In genomic region chr20:24998121-24998520, GRCh38 we compare ENCODE assay signal across 15 cellular contexts. TPM values are rescaled to one million over a fixed set of nuclear protein-coding genes. Genes with fewer than 3 reads are reported as not detected.
DNase-seq lines count a peak whose midpoint lies in the region; ATAC-seq and TF ChIP-seq lines count a peak whose summit lies in the region.
"Had no signal": no experiment of that assay in that cellular context is flagged by ENCODE, and none has a peak within 500 bp of the region (broad histone marks: within the 10 kb centered on the region; RNA-seq: fewer than 3 reads in every experiment).

No MANE protein-coding gene starts in this region.

- H3K4me1 ChIP-seq in stomach (peaks cover 33 to 63% (median 46%) of the 10 kb centered on the region in 4 donors), tibial nerve (peaks cover 0 to 46% (median 12%) of the 10 kb centered on the region in 4 donors)

- 53 to 76% (median 71%) methylated on average over 3 of the region's 3 CpGs for WGBS in stomach, 5 donors
- 79 to 88% methylated on average over 3 of the region's 3 CpGs for WGBS in tibial nerve, 2 donors

- DNase-seq in activated CD8-positive, alpha-beta memory T cell treated with anti-CD3 and anti-CD28 coated beads for 24 hours: peak; percentile 35
- no peak for DNase-seq in activated CD8-positive, alpha-beta memory T cell treated with anti-CD3 and anti-CD28 coated beads, Interleukin-2, amount 50 U/mL, for 4 hours
- peak; percentile 29 for DNase-seq in activated CD8-positive, alpha-beta memory T cell treated with anti-CD3 and anti-CD28 coated beads, Interleukin-2, amount 50 U/mL, for 48 hours
- DNase-seq in left lobe of liver (ENCODE audit: low spot score): peak; percentile 37
- no peak for DNase-seq in stomach
- DNase-seq in tibial nerve (ENCODE audit: low spot score in 2 of 2): no peak
- no peak for DNase-seq in globus pallidus (ENCODE audit: low spot score)
- DNase-seq in NCI-H1436 treated with DMSO at 0.1 percent for 48 hours (lab: John Stamatoyannopoulos, UW): no peak
- DNase-seq: DMS53, HCEC 1CT, NCI-H1417 treated with DMSO at 0.1 percent for 48 hours, NCI-H2029 treated with DMSO at 0.1 percent for 48 hours, NCI-H510A treated with DMSO at 0.1 percent for 48 hours had no signal

- H3K9me3 ChIP-seq in stomach (no peaks in the 10 kb centered on the region), tibial nerve (no peaks in the 10 kb centered on the region)

- H3K36me3 ChIP-seq in stomach: peaks cover 0 to 7% (median under 1%) of the 10 kb centered on the region in 4 donors
- H3K36me3 ChIP-seq in tibial nerve: peaks cover 0 to 7% (median 0%) of the 10 kb centered on the region in 3 donors

- TF ChIP-seq POLR2A in stomach (IDR thresholded peaks at IDR 0.05) (no peak), tibial nerve (IDR thresholded peaks at IDR 0.05) (no peak)

- no peak for ATAC-seq in left lobe of liver

- H3K27me3 ChIP-seq in stomach (no peaks in the 10 kb centered on the region), tibial nerve (no peaks in the 10 kb centered on the region)
- H3K27me3 ChIP-seq: BLaER1 treated with 17β-estradiol and CSF1 and Interleukin-3, amounts not matched to agents 10 nM and 100 nM had no signal

- no peak for TF ChIP-seq CTCF in stomach (IDR thresholded peaks at IDR 0.05)
- no peak for TF ChIP-seq CTCF in tibial nerve (IDR thresholded peaks at IDR 0.05)

- intact Hi-C loops in stomach (cut with DNase I; ENCODE audit: low total_unique reads): loop anchor here (10.0 kb wide), 1 partner anchor 197 kb away; the partner anchor contains the start of gene ENTPD6

- no peak overlapping the region for H3K4me3 ChIP-seq in stomach
- no peak overlapping the region for H3K4me3 ChIP-seq in tibial nerve
- H3K4me3 ChIP-seq: BLaER1 treated with 17β-estradiol and CSF1 and Interleukin-3, amounts not matched to agents 10 nM and 100 nM had no signal

- no peak for TF ChIP-seq EP300 in stomach (IDR thresholded peaks at IDR 0.05)
- no peak for TF ChIP-seq EP300 in tibial nerve (IDR thresholded peaks at IDR 0.05)

- peak overlapping the region; percentile 22 to 77 (median 65) for H3K27ac ChIP-seq in stomach
- H3K27ac ChIP-seq in tibial nerve: peak overlapping the region in 2 of 4 donors; percentile 21 to 35
- H3K27ac ChIP-seq: BLaER1 treated with 17β-estradiol and CSF1 and Interleukin-3, amounts not matched to agents 10 nM and 100 nM had no signal

RNA-seq across cellular contexts. Expression of gene APMAP, which starts 5.6 kb away (rescaled TPM):
- 180 TPM for total RNA-seq in left lobe of liver
- 10 to 100 TPM; 12.3 to 55.6 (median 39.3) TPM for total RNA-seq in stomach
- 10 to 100 TPM; 14.4 to 29.5 (median 24.8) TPM for polyA plus RNA-seq in stomach
- 10 to 100 TPM; 45.3 to 83.1 (median 54.1) TPM for total RNA-seq in tibial nerve

RNA-seq across cellular contexts. Expression of gene CST7, which starts 49.1 kb away (rescaled TPM):
- total RNA-seq in left lobe of liver (0.38 TPM), stomach (1 to 10 TPM in 3 of 5 donors, under 1 TPM in 1, not detected in 1; 0.87 to 4.5 (median 2.0) TPM), tibial nerve (1 to 10 TPM in 1 of 4 donors, under 1 TPM in 1, not detected in 2; 0.84 to 6.1 TPM)
- polyA plus RNA-seq in stomach: 1 to 10 TPM; 2.5 to 8.3 (median 4.9) TPM
- total RNA-seq: A172 had no signal

RNA-seq across cellular contexts. Expression of gene ACSS1, which starts 59.8 kb away (rescaled TPM):
- total RNA-seq in left lobe of liver: 9.9 TPM
- total RNA-seq in stomach: 100 to 1,000 TPM in 1 of 5 donors, 10 to 100 TPM in 3, 1 to 10 TPM in 1; 7.0 to 135 (median 35.6) TPM
- polyA plus RNA-seq in stomach: 10 to 100 TPM; 35.3 to 37.7 (median 35.9) TPM
- 10 to 100 TPM; 38.5 to 55.5 (median 42.2) TPM for total RNA-seq in tibial nerve

Comparison
In these comparisons a context has a peak if more than half of its experiments do, and no peak if none do; other contexts are left out.
1. DNase-seq: peak in activated CD8-positive, alpha-beta memory T cell treated with anti-CD3 and anti-CD28 coated beads for 24 hours (single experiment), activated CD8-positive, alpha-beta memory T cell treated with anti-CD3 and anti-CD28 coated beads, Interleukin-2, amount 50 U/mL, for 48 hours (single experiment) and left lobe of liver (single experiment); none in activated CD8-positive, alpha-beta memory T cell treated with anti-CD3 and anti-CD28 coated beads, Interleukin-2, amount 50 U/mL, for 4 hours (single experiment), stomach (single experiment), tibial nerve (0 of 2), globus pallidus (single experiment) and NCI-H1436 treated with DMSO at 0.1 percent for 48 hours (single experiment).